Comparison of ENCODE assay signal across 15 cellular contexts in genomic region chr2:43179947-43180346, GRCh38. TPM values are rescaled to one million over a fixed set of nuclear protein-coding genes. Genes with fewer than 3 reads are reported as not detected.
DNase-seq lines count a peak whose midpoint lies in the region; ATAC-seq, FAIRE-seq and TF ChIP-seq lines count a peak whose summit lies in the region.
"Had no signal": no experiment of that assay in that cellular context is flagged by ENCODE, and none has a peak within 500 bp of the region (broad histone marks: within the 10 kb centered on the region; RNA-seq: fewer than 3 reads in every experiment).

No MANE protein-coding gene starts in this region.

- H3K36me3 ChIP-seq in BLaER1 treated with 17β-estradiol and CSF1 and Interleukin-3, amounts not matched to agents 10 nM and 100 nM = peaks cover 0 to 62% (median 16%) of the 10 kb centered on the region in 11 experiments; a peak in 10 of 22 replicates
- H3K36me3 ChIP-seq in Panc1 (ENCODE audit: control insufficient read depth, insufficient read depth, low read length) (no peaks in the 10 kb centered on the region), iPS-20b (ENCODE audit: insufficient read depth, low read depth, low read length) (no peaks in the 10 kb centered on the region), gastrocnemius medialis (no peaks in the 10 kb centered on the region), kidney (ENCODE audit: control insufficient read depth in 1 of 2, insufficient read depth in 2 of 2, low read length in 2 of 2) (no peaks in the 10 kb centered on the region), sigmoid colon (no peaks in the 10 kb centered on the region)

- H3K4me3 ChIP-seq in BLaER1 treated with 17β-estradiol and CSF1 and Interleukin-3, amounts not matched to agents 10 nM and 100 nM = no peak overlapping the region; a peak in 1 of 20 replicates
- H3K4me3 ChIP-seq in Panc1 (ENCODE audit: low read depth in 2 of 2, low read length in 2 of 2) (no peak overlapping the region), iPS-20b (ENCODE audit: low read length) (peak overlapping the region; percentile 59; the same call in 1 of the 2 replicates), gastrocnemius medialis (no peak overlapping the region), kidney (ENCODE audit: low read length in 2 of 2) (no peak overlapping the region), sigmoid colon (no peak overlapping the region)
- H3K4me3 ChIP-seq: coronary artery had no signal

- TF ChIP-seq CTCF in Panc1 (IDR thresholded peaks at IDR 0.05) (no peak), gastrocnemius medialis (IDR thresholded peaks at IDR 0.05 in 4 of 5, conservative IDR thresholded peaks at IDR 0.05 in 1 of 5) (no peak), kidney (IDR thresholded peaks at IDR 0.05; ENCODE audit: borderline replicate concordance, extremely low read depth, insufficient read depth) (no peak), sigmoid colon (IDR thresholded peaks at IDR 0.05) (no peak)

- peaks cover 65 to 95% (median 83%) of the 10 kb centered on the region in 10 experiments for H3K4me1 ChIP-seq in BLaER1 treated with 17β-estradiol and CSF1 and Interleukin-3, amounts not matched to agents 10 nM and 100 nM
- H3K4me1 ChIP-seq in Panc1 (ENCODE audit: control insufficient read depth, insufficient read depth, low read length) (peaks cover 27% of the 10 kb centered on the region), iPS-20b (ENCODE audit: insufficient read depth, low read length) (peaks cover 34% of the 10 kb centered on the region), gastrocnemius medialis (peaks cover 19 to 25% of the 10 kb centered on the region in 2 donors), kidney (ENCODE audit: control insufficient read depth in 1 of 2, insufficient read depth in 1 of 2, low read depth in 1 of 2, low read length in 2 of 2) (peaks cover 10 to 14% of the 10 kb centered on the region in 2 donors), sigmoid colon (peaks cover 0 to 19% (median 15%) of the 10 kb centered on the region in 4 donors)

- DNase-seq in Panc1 (ENCODE audit: low read depth, low spot score) (no peak), gastrocnemius medialis (no peak), kidney (no peak), sigmoid colon (no peak), NCI-H2029 treated with DMSO at 0.1 percent for 48 hours (lab: John Stamatoyannopoulos, UW) (no peak)
- DNase-seq: activated CD8-positive, alpha-beta memory T cell treated with anti-CD3 and anti-CD28 coated beads for 24 hours; anterior cingulate cortex; NCI-H1930; NCI-H526 had no signal

- H3K9ac ChIP-seq in BLaER1 treated with 17β-estradiol and CSF1 and Interleukin-3, amounts not matched to agents 10 nM and 100 nM = peak overlapping the region in 10 of 11 experiments; percentile 20 to 88 (median 80); a peak in 16 of 22 replicates
- H3K9ac ChIP-seq in iPS-20b (ENCODE audit: low read depth, low read length) (peak overlapping the region; percentile 93; the same call in 1 of the 2 replicates), kidney (ENCODE audit: low read length in 2 of 2) (no peak overlapping the region)

- WGBS in sigmoid colon, 2 donors = 91 to 93% methylated on average over 8 of the region's 8 CpGs

- H4K20me1 ChIP-seq in BLaER1 treated with 17β-estradiol and CSF1 and Interleukin-3, amounts not matched to agents 10 nM and 100 nM = peaks cover 0 to 97% (median 0%) of the 10 kb centered on the region in 11 experiments; a peak in 3 of 22 replicates

- FAIRE-seq in kidney (lab: Jason Lieb, UNC) = no peak

- no peaks in the 10 kb centered on the region for H3K27me3 ChIP-seq in BLaER1 treated with 17β-estradiol and CSF1 and Interleukin-3, amounts not matched to agents 10 nM and 100 nM
- H3K27me3 ChIP-seq in Panc1 (ENCODE audit: control insufficient read depth, insufficient read depth, low read length) (no peaks in the 10 kb centered on the region), iPS-20b (ENCODE audit: insufficient read depth, low read length) (no peaks in the 10 kb centered on the region), gastrocnemius medialis (no peaks in the 10 kb centered on the region), sigmoid colon (no peaks in the 10 kb centered on the region)

- BruUV-seq in Panc1 (replicated peaks; lab: Mats Ljungman, UMichigan) = no TSS peak

- peak overlapping the region; percentile 75 to 99 (median 96); a peak in 19 of 22 replicates for H3K4me2 ChIP-seq in BLaER1 treated with 17β-estradiol and CSF1 and Interleukin-3, amounts not matched to agents 10 nM and 100 nM

- intact Hi-C loops in Panc1 (cut with micrococcal nuclease; ENCODE audit: unreplicated experiment) (no loop called here), gastrocnemius medialis (cut with DNase I; ENCODE audit: low total_unique reads) (loop anchor here (2.0 to 5.0 kb wide), 3 partner anchors 21 to 817 kb away; partner anchors contain the start of genes LRPPRC and ZFP36L2), kidney (cut with DNase I) (no loop called here), sigmoid colon (cut with DNase I) (loop anchor here (2.0 kb wide), 1 partner anchor 21 kb away; no protein-coding TSS in a partner anchor)

- in situ Hi-C loops in Panc1 (cut with HindIII; ENCODE audit: low pct_unique_long_range_greater_than_20kb, low sequenced_read_pairs) = no loop called here
- in situ Hi-C loops in gastrocnemius medialis (cut with MboI; ENCODE audit: low sequenced_read_pairs in 4 of 4) = loop anchor here in 2 of 4 donors (5.0 to 10.0 kb wide), 2 partner anchors 37 to 45 kb away; partner anchors contain the start of gene ZFP36L2 (in 1 of the 2)

- peak overlapping the region in 10 of 11 experiments; percentile 70 to 94 (median 92); a peak in 16 of 22 replicates for H3K27ac ChIP-seq in BLaER1 treated with 17β-estradiol and CSF1 and Interleukin-3, amounts not matched to agents 10 nM and 100 nM
- H3K27ac ChIP-seq in Panc1 (ENCODE audit: low read length) (peak overlapping the region; percentile 89), iPS-20b (ENCODE audit: low read length) (peak overlapping the region; percentile 100), gastrocnemius medialis (peak overlapping the region; percentile 91 to 98 (median 94)), kidney (ENCODE audit: low read depth in 2 of 2, low read length in 2 of 2) (no peak overlapping the region), sigmoid colon (peak overlapping the region in 1 of 4 donors; percentile 73)
- H3K27ac ChIP-seq: VCaP had no signal

- TF ChIP-seq POLR2A in gastrocnemius medialis (IDR thresholded peaks at IDR 0.05) (no peak), sigmoid colon (IDR thresholded peaks at IDR 0.05) (no peak)

- TF ChIP-seq EP300 in sigmoid colon (IDR thresholded peaks at IDR 0.05) = no peak

- H3K9me3 ChIP-seq in BLaER1 treated with 17β-estradiol and CSF1 and Interleukin-3, amounts not matched to agents 10 nM and 100 nM (replicated peaks in 1 of 11) = no peaks in the 10 kb centered on the region
- H3K9me3 ChIP-seq in Panc1 (ENCODE audit: control insufficient read depth, insufficient read depth, low read depth, low read length) (no peaks in the 10 kb centered on the region), iPS-20b (ENCODE audit: insufficient read depth, low read depth, low read length) (no peaks in the 10 kb centered on the region), gastrocnemius medialis (peaks cover 0 to 8% (median 0%) of the 10 kb centered on the region in 3 donors), kidney (ENCODE audit: control insufficient read depth in 1 of 2, low read length in 2 of 2) (peaks cover 4 to 9% of the 10 kb centered on the region in 2 donors), sigmoid colon (peaks cover 0 to 7% (median 2%) of the 10 kb centered on the region in 4 donors)

- CTCF ChIA-PET in Panc1 (lab: Charles Lee) = no interaction called here

- POLR2A ChIA-PET in Panc1 (lab: Charles Lee) = interaction anchor here (0.7 kb wide), 1 partner anchor 12 kb away, joined by 3 read pairs; no protein-coding TSS in a partner anchor

- ATAC-seq in Panc1 = no peak
- ATAC-seq in gastrocnemius medialis = no peak
- no peak for ATAC-seq in HG02763 (IDR thresholded peaks at IDR 0.05; ENCODE audit: unreplicated experiment)
- ATAC-seq: activated T-helper 17 cell treated with anti-CD3 and anti-CD28 coated beads, Interleukin-2, amount 50 U/mL, for 72 hours had no signal

RNA-seq across cellular contexts. Expression of gene ZFP36L2, which starts 46.5 kb away (rescaled TPM):
- total RNA-seq in Panc1 (2021; ENCODE audit: unreplicated experiment) (46.3 TPM), gastrocnemius medialis (10 to 100 TPM; 15.5 to 58.6 (median 44.8) TPM), kidney (247 TPM), sigmoid colon (100 to 1,000 TPM in 1 of 4 donors, 10 to 100 TPM in 3; 59.8 to 115 (median 72.3) TPM)
- polyA plus RNA-seq in Panc1 (2012; ENCODE audit: insufficient read length) = 29.3 TPM
- polyA plus RNA-seq in kidney (ENCODE audit: insufficient read depth, low read depth, low replicate concordance) (35.4 TPM), sigmoid colon (100 to 1,000 TPM in 2 of 3 donors, 10 to 100 TPM in 1; 97.3 to 120 (median 116) TPM)

Comparison
In these comparisons a context has a peak if more than half of its experiments do, and no peak if none do; other contexts are left out.
1. H3K27ac ChIP-seq: peak in BLaER1 treated with 17β-estradiol and CSF1 and Interleukin-3, amounts not matched to agents 10 nM and 100 nM (10 of 11), Panc1 (single experiment), iPS-20b (single experiment) and gastrocnemius medialis (4 of 4); none in kidney (0 of 2).
2. H3K9ac ChIP-seq: peak in BLaER1 treated with 17β-estradiol and CSF1 and Interleukin-3, amounts not matched to agents 10 nM and 100 nM (10 of 11) and iPS-20b (single experiment); none in kidney (0 of 2).
3. intact Hi-C loops: an anchor here in gastrocnemius medialis (2.0 to 5.0 kb wide) and sigmoid colon (2.0 kb wide); none called in Panc1 and kidney.